In genomic region chr20:13105071-13105470, GRCh38 we compare ENCODE assay signal across 1 cellular context.
TF ChIP-seq lines count a peak whose summit lies in the region.

No MANE protein-coding gene starts in this region.

TF ChIP-seq in HepG2, 621 proteins besides CTCF, POLR2A, EP300 and RAD21 (continued from another document):
- TF ChIP-seq, protein P1, sequence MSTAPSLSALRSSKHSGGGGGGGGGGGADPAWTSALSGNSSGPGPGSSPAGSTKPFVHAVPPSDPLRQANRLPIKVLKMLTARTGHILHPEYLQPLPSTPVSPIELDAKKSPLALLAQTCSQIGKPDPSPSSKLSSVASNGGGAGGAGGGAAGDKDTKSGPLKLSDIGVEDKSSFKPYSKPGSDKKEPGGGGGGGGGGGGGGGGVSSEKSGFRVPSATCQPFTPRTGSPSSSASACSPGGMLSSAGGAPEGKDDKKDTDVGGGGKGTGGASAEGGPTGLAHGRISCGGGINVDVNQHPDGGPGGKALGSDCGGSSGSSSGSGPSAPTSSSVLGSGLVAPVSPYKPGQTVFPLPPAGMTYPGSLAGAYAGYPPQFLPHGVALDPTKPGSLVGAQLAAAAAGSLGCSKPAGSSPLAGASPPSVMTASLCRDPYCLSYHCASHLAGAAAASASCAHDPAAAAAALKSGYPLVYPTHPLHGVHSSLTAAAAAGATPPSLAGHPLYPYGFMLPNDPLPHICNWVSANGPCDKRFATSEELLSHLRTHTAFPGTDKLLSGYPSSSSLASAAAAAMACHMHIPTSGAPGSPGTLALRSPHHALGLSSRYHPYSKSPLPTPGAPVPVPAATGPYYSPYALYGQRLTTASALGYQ (CRISPR knock-in tag; IDR thresholded peaks at IDR 0.05), result 0 out of 2 replicates have a peak, but pooled peaks have one; percentile 4
- TF ChIP-seq GFI1 (CRISPR knock-in tag; IDR thresholded peaks at IDR 0.05; ENCODE audit: borderline replicate concordance) (no peak), MED1 (CRISPR knock-in tag; IDR thresholded peaks at IDR 0.05) (0 out of 2 replicates have a peak, but pooled peaks have one; percentile 18), MBD4 (IDR thresholded peaks at IDR 0.05; ENCODE audit: borderline replicate concordance, low read length) (no peak), HMGXB4 (CRISPR knock-in tag; IDR thresholded peaks at IDR 0.05; ENCODE audit: borderline replicate concordance in 1 of 2, low read depth in 1 of 2) (no peak), ZSCAN5A (CRISPR knock-in tag; IDR thresholded peaks at IDR 0.05; ENCODE audit: borderline replicate concordance) (0 out of 2 replicates have a peak, but pooled peaks have one; percentile 24), ZNF589 (CRISPR knock-in tag; conservative IDR thresholded peaks at IDR 0.05) (no peak), ZMYM4 (CRISPR knock-in tag; IDR thresholded peaks at IDR 0.05) (peak; percentile 50), SOX6 (IDR thresholded peaks at IDR 0.05) (no peak), SOX6 (CRISPR knock-in tag; IDR thresholded peaks at IDR 0.05) (peak; percentile 20; the same call in 1 of the 2 replicates), POGZ (CRISPR knock-in tag; IDR thresholded peaks at IDR 0.05) (peak; percentile 41; the same call in 1 of the 2 replicates), SIN3B (IDR thresholded peaks at IDR 0.05; ENCODE audit: low read length) (no peak), HNF4A (CRISPR knock-in tag; IDR thresholded peaks at IDR 0.05) (0 out of 2 replicates have a peak, but pooled peaks have one; percentile 7), ZNF776 (CRISPR knock-in tag; IDR thresholded peaks at IDR 0.05) (no peak), PATZ1 (CRISPR knock-in tag; IDR thresholded peaks at IDR 0.05) (0 out of 2 replicates have a peak, but pooled peaks have one; percentile 45)
- TF ChIP-seq, protein P2, sequence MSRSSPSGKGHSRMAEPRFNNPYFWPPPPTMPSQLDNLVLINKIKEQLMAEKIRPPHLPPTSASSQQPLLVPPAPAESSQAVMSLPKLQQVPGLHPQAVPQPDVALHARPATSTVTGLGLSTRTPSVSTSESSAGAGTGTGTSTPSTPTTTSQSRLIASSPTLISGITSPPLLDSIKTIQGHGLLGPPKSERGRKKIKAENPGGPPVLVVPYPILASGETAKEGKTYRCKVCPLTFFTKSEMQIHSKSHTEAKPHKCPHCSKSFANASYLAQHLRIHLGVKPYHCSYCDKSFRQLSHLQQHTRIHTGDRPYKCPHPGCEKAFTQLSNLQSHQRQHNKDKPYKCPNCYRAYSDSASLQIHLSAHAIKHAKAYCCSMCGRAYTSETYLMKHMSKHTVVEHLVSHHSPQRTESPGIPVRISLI (CRISPR knock-in tag; IDR thresholded peaks at IDR 0.05; ENCODE audit: borderline replicate concordance), result peak; percentile 79
